In the genomic region with DNA sequence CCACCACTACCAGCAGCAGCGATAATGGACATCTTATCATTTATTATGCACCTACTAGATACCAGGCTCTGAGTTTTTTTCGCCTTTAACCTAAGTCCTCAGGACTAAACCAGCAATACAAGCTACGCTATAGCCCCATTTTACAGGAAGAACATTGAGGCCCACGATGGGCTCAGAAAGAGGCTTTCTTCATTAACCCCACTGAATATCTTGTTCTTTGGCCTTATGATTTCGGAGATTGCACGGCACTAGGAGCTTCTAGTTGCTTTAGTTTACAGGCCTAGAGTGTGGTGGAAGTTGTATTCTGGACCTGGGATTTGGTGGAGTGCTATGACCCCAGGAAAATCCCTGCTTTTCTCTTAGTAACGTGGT, we compare ENCODE assay signal across 9 cellular contexts. TPM values are rescaled to one million over a fixed set of nuclear protein-coding genes. Genes with fewer than 3 reads are reported as not detected.
DNase-seq lines count a peak whose midpoint lies in the region; ATAC-seq and TF ChIP-seq lines count a peak whose summit lies in the region.
"Had no signal": no experiment of that assay in that cellular context is flagged by ENCODE, and none has a peak within 500 bp of the region (broad histone marks: within the 10 kb centered on the region; RNA-seq: fewer than 3 reads in every experiment).

No MANE protein-coding gene starts in this region.

- peak overlapping the region; percentile 74 to 94 (median 84) for H3K4me3 Mint-ChIP-seq in CD8-positive, alpha-beta memory T cell

- H3K27me3 ChIP-seq in CD8-positive, alpha-beta memory T cell (ENCODE audit: insufficient read depth, low read length, poor library complexity, severe bottlenecking): no peaks in the 10 kb centered on the region
- H3K27me3 ChIP-seq in esophagus squamous epithelium: no peaks in the 10 kb centered on the region
- H3K27me3 ChIP-seq in parathyroid adenoma (ENCODE audit: control insufficient read depth, insufficient read depth, low read length): no peaks in the 10 kb centered on the region

- no peak for TF ChIP-seq POLR2A in esophagus squamous epithelium (IDR thresholded peaks at IDR 0.05)

- H3K79me2 ChIP-seq in parathyroid adenoma: peaks cover 13% of the 10 kb centered on the region

- H3K9me3 ChIP-seq in CD8-positive, alpha-beta memory T cell (ENCODE audit: low read length): no peaks in the 10 kb centered on the region
- no peaks in the 10 kb centered on the region for H3K9me3 ChIP-seq in esophagus squamous epithelium
- no peaks in the 10 kb centered on the region for H3K9me3 ChIP-seq in parathyroid adenoma (ENCODE audit: control insufficient read depth, low read length)

- H3K4me3 ChIP-seq in CD8-positive, alpha-beta memory T cell (ENCODE audit: low read length): peak overlapping the region; percentile 84
- H3K4me3 ChIP-seq in esophagus squamous epithelium (peak overlapping the region; percentile 83 to 98 (median 92)), parathyroid adenoma (ENCODE audit: low read depth, low read length) (peak overlapping the region; percentile 95)

- POLR2A ChIA-PET in CD8-positive, alpha-beta memory T cell (lab: Charles Lee): interaction anchor here (1.1 kb wide), 1 partner anchor 12 kb away, joined by 3 read pairs; no protein-coding TSS in a partner anchor
- POLR2A ChIA-PET in RWPE1 (lab: Yijun Ruan, JAX; ENCODE audit: low non-redundant PET): interaction anchor here (0.9 kb wide), 1 partner anchor 11 kb away, joined by 3 read pairs; no protein-coding TSS in a partner anchor

- H3K36me3 Mint-ChIP-seq in CD8-positive, alpha-beta memory T cell: peaks cover 0 to 1% (median 0%) of the 10 kb centered on the region in 3 donors

- peak overlapping the region; percentile 39 for H3K27ac ChIP-seq in CD8-positive, alpha-beta memory T cell (ENCODE audit: low read depth, low read length)
- H3K27ac ChIP-seq in RWPE1 (peak overlapping the region; percentile 93), esophagus squamous epithelium (peak overlapping the region in 3 of 4 donors; percentile 92 to 95 (median 93)), parathyroid adenoma (no peak overlapping the region)

- H3K9ac ChIP-seq in parathyroid adenoma: no peak overlapping the region

- H3K27ac Mint-ChIP-seq in CD8-positive, alpha-beta memory T cell: peak overlapping the region in 7 of 8 donors; percentile 3 to 74 (median 59)

- CTCF ChIA-PET in CD8-positive, alpha-beta memory T cell (lab: Charles Lee): interaction anchor here (1.4 to 3.0 kb wide), 2 partner anchors 12 to 14 kb away, joined by 3 to 14 read pairs; no protein-coding TSS in a partner anchor
- CTCF ChIA-PET in RWPE1 (lab: Yijun Ruan, JAX): interaction anchor here (0.5 to 1.5 kb wide), 2 partner anchors 9 to 12 kb away, joined by 3 to 14 read pairs; no protein-coding TSS in a partner anchor

- H3K27me3 Mint-ChIP-seq in CD8-positive, alpha-beta memory T cell: peaks cover 0 to 1% of the 10 kb centered on the region in 2 donors

- 45 to 47% methylated on average over 7 of the region's 7 CpGs for WGBS in esophagus squamous epithelium, 2 donors

- no peaks in the 10 kb centered on the region for H3K9me3 Mint-ChIP-seq in CD8-positive, alpha-beta memory T cell

- peaks cover 42 to 56% (median 52%) of the 10 kb centered on the region in 3 donors for H3K4me1 Mint-ChIP-seq in CD8-positive, alpha-beta memory T cell

- H3K36me3 ChIP-seq in CD8-positive, alpha-beta memory T cell (ENCODE audit: insufficient read depth, low read length): no peaks in the 10 kb centered on the region
- H3K36me3 ChIP-seq in esophagus squamous epithelium (no peaks in the 10 kb centered on the region), parathyroid adenoma (ENCODE audit: control insufficient read depth, insufficient read depth, low read length) (no peaks in the 10 kb centered on the region)

- H3K4me2 ChIP-seq in parathyroid adenoma (ENCODE audit: low read length): peak overlapping the region; percentile 86

- peak overlapping the region; percentile 73 for H2AFZ ChIP-seq in parathyroid adenoma

- intact Hi-C loops in esophagus squamous epithelium (cut with DNase I) (no loop called here), posterior cingulate gyrus (cut with DNase I) (no loop called here)

- ATAC-seq in HG02938 (IDR thresholded peaks at IDR 0.05; ENCODE audit: unreplicated experiment) (no peak), HG03354 (IDR thresholded peaks at IDR 0.05; ENCODE audit: poor library complexity, severe bottlenecking, unreplicated experiment) (no peak), GM21737 (IDR thresholded peaks at IDR 0.05; ENCODE audit: unreplicated experiment) (no peak)

- no peak for DNase-seq in CD8-positive, alpha-beta memory T cell
- no peak for DNase-seq in RWPE1 (ENCODE audit: low spot score)
- DNase-seq in esophagus squamous epithelium (lab: John Stamatoyannopoulos, UW): no peak
- DNase-seq in posterior cingulate gyrus: no peak
- DNase-seq: activated effector memory CD4-positive, alpha-beta T cell treated with anti-CD3 and anti-CD28 coated beads, Interleukin-2, amount 50 U/mL, for 16 hours had no signal

- peaks cover 43% of the 10 kb centered on the region for H3K4me1 ChIP-seq in CD8-positive, alpha-beta memory T cell (ENCODE audit: insufficient read depth, low read length)
- H3K4me1 ChIP-seq in esophagus squamous epithelium (peaks cover 12 to 48% (median 17%) of the 10 kb centered on the region in 3 donors), parathyroid adenoma (no peaks in the 10 kb centered on the region)

- no peak for TF ChIP-seq CTCF in RWPE1 (conservative IDR thresholded peaks at IDR 0.05; ENCODE audit: low read depth)
- TF ChIP-seq CTCF in esophagus squamous epithelium (IDR thresholded peaks at IDR 0.05): no peak
- no peak for TF ChIP-seq CTCF in parathyroid adenoma (IDR thresholded peaks at IDR 0.05)

RNA-seq across cellular contexts. Expression of a gene that starts 1.5 kb away (rescaled TPM):
- 10 to 100 TPM; 19.0 to 19.8 TPM for total RNA-seq in CD8-positive, alpha-beta memory T cell
- 13.1 TPM for polyA plus RNA-seq in CD8-positive, alpha-beta memory T cell
- 10 to 100 TPM in 2 of 4 donors, 1 to 10 TPM in 2; 7.8 to 20.6 (median 9.3) TPM for total RNA-seq in esophagus squamous epithelium

RNA-seq across cellular contexts. Expression of a gene that starts 24.9 kb away (rescaled TPM):
- 100 to 1,000 TPM; 135 to 139 TPM for total RNA-seq in CD8-positive, alpha-beta memory T cell
- polyA plus RNA-seq in CD8-positive, alpha-beta memory T cell: 538 TPM
- total RNA-seq in esophagus squamous epithelium: 100 to 1,000 TPM; 142 to 284 (median 180) TPM

RNA-seq across cellular contexts. Expression of a gene that starts 28.0 kb away (rescaled TPM):
- 100 to 1,000 TPM in 1 of 2 experiments, 10 to 100 TPM in 1; 98.4 to 104 TPM for total RNA-seq in CD8-positive, alpha-beta memory T cell
- polyA plus RNA-seq in CD8-positive, alpha-beta memory T cell: 172 TPM
- 10 to 100 TPM; 27.4 to 55.1 (median 48.9) TPM for total RNA-seq in esophagus squamous epithelium
